ENCODE assay signal across 8 cellular contexts in genomic region chr5:154221371-154221896, GRCh38. TPM values are rescaled to one million over a fixed set of nuclear protein-coding genes. Genes with fewer than 3 reads are reported as not detected.
DNase-seq lines count a peak whose midpoint lies in the region; ATAC-seq and TF ChIP-seq lines count a peak whose summit lies in the region.

No MANE protein-coding gene starts in this region.

- no peak for TF ChIP-seq CTCF in breast epithelium (IDR thresholded peaks at IDR 0.05)
- no peak for TF ChIP-seq CTCF in tibial artery (IDR thresholded peaks at IDR 0.05)
- TF ChIP-seq CTCF in progenitor cell of endocrine pancreas (IDR thresholded peaks at IDR 0.05; ENCODE audit: unreplicated experiment) = no peak

- peak; percentile 73 for ATAC-seq in HG02642 (IDR thresholded peaks at IDR 0.05; ENCODE audit: poor library complexity, unreplicated experiment)

- peak overlapping the region; percentile 41 for H3K4me3 Mint-ChIP-seq in T-helper 2 cell treated with Interferon-gamma antibody and Interleukin-4, amounts not matched to agents 5 μg/mL and 100 μg/mL, for 36 hours
- no peak overlapping the region for H3K4me3 Mint-ChIP-seq in progenitor cell of endocrine pancreas (ENCODE audit: low read depth)

- intact Hi-C loops in breast epithelium (cut with DNase I; ENCODE audit: low total_unique reads) (no loop called here), tibial artery (cut with DNase I; ENCODE audit: low total_unique reads) (no loop called here)

- TF ChIP-seq POLR2A in breast epithelium (IDR thresholded peaks at IDR 0.05) = no peak

- peaks cover 42% of the 10 kb centered on the region for H3K4me1 Mint-ChIP-seq in T-helper 2 cell treated with Interferon-gamma antibody and Interleukin-4, amounts not matched to agents 5 μg/mL and 100 μg/mL, for 36 hours (ENCODE audit: low read depth)
- H3K4me1 Mint-ChIP-seq in progenitor cell of endocrine pancreas (ENCODE audit: low read depth) = peaks cover 3% of the 10 kb centered on the region

- H3K36me3 Mint-ChIP-seq in T-helper 2 cell treated with Interferon-gamma antibody and Interleukin-4, amounts not matched to agents 5 μg/mL and 100 μg/mL, for 36 hours (ENCODE audit: low read depth) = peaks cover 31% of the 10 kb centered on the region
- peaks cover 3% of the 10 kb centered on the region for H3K36me3 Mint-ChIP-seq in progenitor cell of endocrine pancreas (ENCODE audit: insufficient read depth)

- H3K4me1 ChIP-seq in breast epithelium (no peaks in the 10 kb centered on the region), tibial artery (peaks cover 0 to 26% (median 18%) of the 10 kb centered on the region in 4 donors)

- H3K36me3 ChIP-seq in breast epithelium = no peaks in the 10 kb centered on the region
- no peaks in the 10 kb centered on the region for H3K36me3 ChIP-seq in tibial artery

- H3K9me3 ChIP-seq in breast epithelium (no peaks in the 10 kb centered on the region), tibial artery (no peaks in the 10 kb centered on the region)

- H3K4me3 ChIP-seq in breast epithelium = no peak overlapping the region
- H3K4me3 ChIP-seq in tibial artery = no peak overlapping the region

- DNase-seq in CD1c-positive myeloid dendritic cell (ENCODE audit: extremely low spot score) (peak; percentile 19), breast epithelium (ENCODE audit: low spot score in 2 of 2) (peak in 1 of 2 donors; percentile 58), myocyte (ENCODE audit: low read depth) (peak; percentile 64), tibial artery (peak; percentile 42 to 72), progenitor cell of endocrine pancreas (ENCODE audit: low spot score, unreplicated experiment) (no peak), SIG-M5 treated with dmso at 0.1 percent for 504 hours (lab: John Stamatoyannopoulos, UW; ENCODE audit: unreplicated experiment) (no peak)
- peak; percentile 60 for DNase-seq in T-helper 2 cell treated with Interferon-gamma antibody and Interleukin-4, amounts not matched to agents 5 μg/mL and 100 μg/mL, for 36 hours (ENCODE audit: low spot score)

- H3K27ac ChIP-seq in breast epithelium (peak overlapping the region; percentile 62 to 66), tibial artery (peak overlapping the region; percentile 60 to 63)

- H3K9me3 Mint-ChIP-seq in T-helper 2 cell treated with Interferon-gamma antibody and Interleukin-4, amounts not matched to agents 5 μg/mL and 100 μg/mL, for 36 hours = peaks cover 7% of the 10 kb centered on the region
- peaks cover 5% of the 10 kb centered on the region for H3K9me3 Mint-ChIP-seq in progenitor cell of endocrine pancreas (ENCODE audit: low read depth)

- H3K27me3 ChIP-seq in breast epithelium (no peaks in the 10 kb centered on the region), tibial artery (no peaks in the 10 kb centered on the region)

- H3K27me3 Mint-ChIP-seq in T-helper 2 cell treated with Interferon-gamma antibody and Interleukin-4, amounts not matched to agents 5 μg/mL and 100 μg/mL, for 36 hours (ENCODE audit: low read depth) = no peaks in the 10 kb centered on the region
- H3K27me3 Mint-ChIP-seq in progenitor cell of endocrine pancreas = no peaks in the 10 kb centered on the region

- peak overlapping the region; percentile 67 for H3K27ac Mint-ChIP-seq in T-helper 2 cell treated with Interferon-gamma antibody and Interleukin-4, amounts not matched to agents 5 μg/mL and 100 μg/mL, for 36 hours
- no peak overlapping the region for H3K27ac Mint-ChIP-seq in progenitor cell of endocrine pancreas

RNA-seq across cellular contexts. Expression of gene GALNT10, which starts 30.9 kb away (rescaled TPM):
- total RNA-seq in breast epithelium (10 to 100 TPM; 32.8 to 67.2 (median 34.1) TPM), myocyte (18.6 and 24.9 TPM in 2 replicates), progenitor cell of endocrine pancreas (20.6 and 28.9 TPM in 2 replicates)
- polyA plus RNA-seq in myocyte (2012) = 114 TPM

Comparison
In these comparisons a context has a peak if more than half of its experiments do, and no peak if none do; other contexts are left out.
1. DNase-seq: peak in CD1c-positive myeloid dendritic cell (single experiment), T-helper 2 cell treated with Interferon-gamma antibody and Interleukin-4, amounts not matched to agents 5 μg/mL and 100 μg/mL, for 36 hours (single experiment), myocyte (single experiment) and tibial artery (2 of 2); none in progenitor cell of endocrine pancreas (single experiment) and SIG-M5 treated with dmso at 0.1 percent for 504 hours (single experiment).